ENCODE assay signal across 8 cellular contexts in genomic region chr3:133377396-133377795, GRCh38. TPM values are rescaled to one million over a fixed set of nuclear protein-coding genes. Genes with fewer than 3 reads are reported as not detected.
DNase-seq lines count a peak whose midpoint lies in the region; ATAC-seq and TF ChIP-seq lines count a peak whose summit lies in the region.

No MANE protein-coding gene starts in this region.

- peak; percentile 79 for DNase-seq in AG08396 (ENCODE audit: low spot score)
- DNase-seq in RKO (ENCODE audit: low spot score), result peak; percentile 44
- DNase-seq in fibroblast of the aortic adventitia (ENCODE audit: low read depth), result peak; percentile 51
- no peak for DNase-seq in sciatic nerve (ENCODE audit: low spot score)
- no peak for DNase-seq in cerebellar nuclear complex (lab: John Stamatoyannopoulos, UW)
- DNase-seq in stimulated activated CD4-positive, alpha-beta T cell treated with anti-CD3 and anti-CD28 coated beads, Interleukin-2, amount 100 ng/mL, for 24 hours, result no peak
- DNase-seq in occipital lobe (lab: John Stamatoyannopoulos, UW), result no peak

- no peaks in the 10 kb centered on the region for H3K4me1 ChIP-seq in HEK293 (ENCODE audit: control insufficient read depth, insufficient read depth, low read length)

- peak; percentile 47 for ATAC-seq in sciatic nerve

- H3K4me3 ChIP-seq in HEK293 (ENCODE audit: low read depth, low read length) (no peak overlapping the region), fibroblast of the aortic adventitia (ENCODE audit: low read depth, low read length) (no peak overlapping the region)

- H3K27ac ChIP-seq in HEK293 (ENCODE audit: extremely low read depth, low read depth, low read length), result no peak overlapping the region

- no peaks in the 10 kb centered on the region for H3K9me3 ChIP-seq in HEK293 (ENCODE audit: control insufficient read depth, insufficient read depth, low read depth, low read length)

- H3K36me3 ChIP-seq in HEK293 (ENCODE audit: control insufficient read depth in 2 of 2, insufficient read depth in 1 of 2, low read length in 2 of 2), result no peaks in the 10 kb centered on the region

- intact Hi-C loops in sciatic nerve (cut with DNase I), result no loop called here

- POLR2A ChIA-PET in HEK293 (lab: Yijun Ruan, JAX), result no interaction called here

- TF ChIP-seq CTCF in HEK293 (tag by site-specific recombination; IDR thresholded peaks at IDR 0.05) (no peak), fibroblast of the aortic adventitia (IDR thresholded peaks at IDR 0.05; ENCODE audit: insufficient read depth, low read length) (peak; percentile 53)

- CTCF ChIA-PET in HEK293 (lab: Yijun Ruan, JAX), result interaction anchor here (0.7 to 3.4 kb wide), 2 partner anchors 212 to 336 kb away, joined by 3 to 20 read pairs; no protein-coding TSS in a partner anchor

TF ChIP-seq in HEK293, 187 proteins besides CTCF, POLR2A, EP300 and RAD21:
- TF ChIP-seq ZNF311 (tag by site-specific recombination; IDR thresholded peaks at IDR 0.05; ENCODE audit: borderline replicate concordance) (no peak), ZSCAN16 (tag by site-specific recombination; IDR thresholded peaks at IDR 0.05) (peak; percentile 68; the same call in 1 of the 2 replicates), ZNF654 (tag by site-specific recombination; IDR thresholded peaks at IDR 0.05; ENCODE audit: low read depth) (peak; percentile 38), ZSCAN18 (tag by site-specific recombination; IDR thresholded peaks at IDR 0.05) (no peak), ZFP37 (tag by site-specific recombination; IDR thresholded peaks at IDR 0.05) (no peak), ZNF223 (tag by site-specific recombination; IDR thresholded peaks at IDR 0.05) (no peak), ZNF664 (tag by site-specific recombination; IDR thresholded peaks at IDR 0.05) (no peak), SCRT2 (tag by site-specific recombination; IDR thresholded peaks at IDR 0.05) (peak; percentile 76), ZFP41 (tag by site-specific recombination; IDR thresholded peaks at IDR 0.05; ENCODE audit: borderline replicate concordance) (no peak), KLF1 (tag by site-specific recombination; IDR thresholded peaks at IDR 0.05) (no peak), ZNF138 (tag by site-specific recombination; IDR thresholded peaks at IDR 0.05; ENCODE audit: borderline replicate concordance) (no peak)

RNA-seq across cellular contexts. Expression of gene BFSP2, which starts 22.5 kb away (rescaled TPM):
- total RNA-seq in fibroblast of the aortic adventitia (ENCODE audit: low replicate concordance) (not detected in 2 replicates), sciatic nerve (not detected), occipital lobe (1.1 TPM)

Comparison
In these comparisons a context has a peak if more than half of its experiments do, and no peak if none do; other contexts are left out.
1. DNase-seq: peak in AG08396 (single experiment), RKO (single experiment) and fibroblast of the aortic adventitia (single experiment); none in sciatic nerve (single experiment), cerebellar nuclear complex (0 of 2), stimulated activated CD4-positive, alpha-beta T cell treated with anti-CD3 and anti-CD28 coated beads, Interleukin-2, amount 100 ng/mL, for 24 hours (0 of 2) and occipital lobe (single experiment).